2 cellular contexts compared by ENCODE assay signal in genomic region chr1:6207075-6207885, GRCh38.
TF ChIP-seq lines count a peak whose summit lies in the region.

No MANE protein-coding gene starts in this region.

TF ChIP-seq in GM23338, 12 proteins besides CTCF, POLR2A, EP300 and RAD21:
- TF ChIP-seq REST (IDR thresholded peaks at IDR 0.05; ENCODE audit: unreplicated experiment) (no peak), NANOG (IDR thresholded peaks at IDR 0.05; ENCODE audit: borderline replicate concordance) (no peak), STAT1 (IDR thresholded peaks at IDR 0.05; ENCODE audit: unreplicated experiment) (no peak), CREB1 (CRISPR knock-in tag; IDR thresholded peaks at IDR 0.05; ENCODE audit: low read depth) (no peak), ZNF462 (CRISPR knock-in tag; IDR thresholded peaks at IDR 0.05) (no peak), ZNF331 (CRISPR knock-in tag; IDR thresholded peaks at IDR 0.05; ENCODE audit: low read depth) (no peak), ETS1 (IDR thresholded peaks at IDR 0.05) (no peak), EZH2 (IDR thresholded peaks at IDR 0.05; ENCODE audit: low read depth, unreplicated experiment) (no peak), JUNB (IDR thresholded peaks at IDR 0.05; ENCODE audit: unreplicated experiment) (no peak), POLR2AphosphoS5 (IDR thresholded peaks at IDR 0.05; ENCODE audit: low read depth) (no peak), ZNF114 (CRISPR knock-in tag; IDR thresholded peaks at IDR 0.05) (no peak), EZH2phosphoT487 (IDR thresholded peaks at IDR 0.05; ENCODE audit: unreplicated experiment) (no peak)
TF ChIP-seq in GM23338: peak in this region for 0.

TF ChIP-seq in GM12878, 131 proteins besides CTCF, POLR2A, EP300 and RAD21:
- no peak for TF ChIP-seq EED (IDR thresholded peaks at IDR 0.05; ENCODE audit: low read depth)
- TF ChIP-seq CBX3 (IDR thresholded peaks at IDR 0.05; ENCODE audit: borderline replicate concordance, low read depth): no peak
- no peak for TF ChIP-seq ZNF24 (IDR thresholded peaks at IDR 0.05)
- no peak for TF ChIP-seq ATF7 (IDR thresholded peaks at IDR 0.05; ENCODE audit: low read depth)
- TF ChIP-seq CEBPB (IDR thresholded peaks at IDR 0.05; ENCODE audit: borderline replicate concordance in 1 of 2, low read depth in 2 of 2, low read length in 2 of 2): no peak
- no peak for TF ChIP-seq PBX3 (IDR thresholded peaks at IDR 0.05; ENCODE audit: insufficient replicate concordance, low read depth, low read length)
- TF ChIP-seq USF2 (IDR thresholded peaks at IDR 0.05; ENCODE audit: borderline replicate concordance, low read depth, low read length): no peak
- no peak for TF ChIP-seq NR2C1 (IDR thresholded peaks at IDR 0.05)
- TF ChIP-seq ZNF622 (IDR thresholded peaks at IDR 0.05): no peak
- TF ChIP-seq SMAD5 (IDR thresholded peaks at IDR 0.05; ENCODE audit: low read depth): no peak
- no peak for TF ChIP-seq BMI1 (IDR thresholded peaks at IDR 0.05; ENCODE audit: borderline replicate concordance)
- TF ChIP-seq RCOR1 (conservative IDR thresholded peaks at IDR 0.05; ENCODE audit: low read depth, low read length): no peak
- TF ChIP-seq E2F4 (IDR thresholded peaks at IDR 0.05; ENCODE audit: low read depth, low read length): no peak
TF ChIP-seq in GM12878: peak in this region for 0.
